In genomic region chr2:43226955-43227829, GRCh38 we compare ENCODE assay signal across 8 cellular contexts. TPM values are rescaled to one million over a fixed set of nuclear protein-coding genes. Genes with fewer than 3 reads are reported as not detected.
A peak's percentile ranks its signal among the peaks of the same experiment; 100 is the strongest.
DNase-seq lines count a peak whose midpoint lies in the region; FAIRE-seq and TF ChIP-seq lines count a peak whose summit lies in the region.

No MANE protein-coding gene starts in this region.

- peak overlapping the region; percentile 85 for H3K4me3 Mint-ChIP-seq in nephron progenitor cell

- H3K27ac ChIP-seq in HUES6 (ENCODE audit: low read depth, low read length), result peak overlapping the region; percentile 99
- peak overlapping the region; percentile 96 to 99 (median 98) for H3K27ac ChIP-seq in stomach

- H3K9ac ChIP-seq in HUES6 (ENCODE audit: low read length), result peak overlapping the region; percentile 97

- H3K36me3 Mint-ChIP-seq in nephron progenitor cell (ENCODE audit: low read depth), result peaks cover 19% of the 10 kb centered on the region

- peaks cover 37% of the 10 kb centered on the region for H3K36me3 ChIP-seq in HUES6 (ENCODE audit: control insufficient read depth, insufficient read depth, low read length)
- peaks cover 24 to 58% (median 50%) of the 10 kb centered on the region in 4 donors for H3K36me3 ChIP-seq in stomach

- peak; percentile 8 for TF ChIP-seq EP300 in stomach (IDR thresholded peaks at IDR 0.05)

- TF ChIP-seq POLR2A in GM19193 (IDR thresholded peaks at IDR 0.05; ENCODE audit: extremely low read depth, insufficient read depth, insufficient read length) (peak; percentile 57), stomach (IDR thresholded peaks at IDR 0.05) (no peak)

- no peak for TF ChIP-seq CTCF in nephron progenitor cell (IDR thresholded peaks at IDR 0.05)
- peak in 3 of 7 experiments; percentile 15 to 54 (median 39) for TF ChIP-seq CTCF in stomach (IDR thresholded peaks at IDR 0.05)

- 0 to 1% (median 0%) methylated on average over 40 to 77 of the region's 77 CpGs for WGBS in stomach, 5 donors

- no peaks in the 10 kb centered on the region for H3K9me3 Mint-ChIP-seq in nephron progenitor cell

- H3K4me1 ChIP-seq in HUES6 (ENCODE audit: control insufficient read depth, insufficient read depth, low read length) (peaks cover 27% of the 10 kb centered on the region), stomach (peaks cover 17 to 42% (median 26%) of the 10 kb centered on the region in 4 donors)

- no peaks in the 10 kb centered on the region for H3K27me3 Mint-ChIP-seq in nephron progenitor cell (ENCODE audit: low read depth, poor library complexity)

- no peak for FAIRE-seq in RCC 7860 (lab: Jason Lieb, UNC)

- H3K4me3 ChIP-seq in HUES6 (ENCODE audit: low read depth, low read length) (peak overlapping the region; percentile 94), stomach (peak overlapping the region; percentile 81 to 96 (median 89))

- peak; percentile 94 for DNase-seq in Ammon's horn (ENCODE audit: low spot score)
- DNase-seq in RCC 7860 (ENCODE audit: low spot score), result peak; percentile 81
- DNase-seq in activated effector memory CD4-positive, alpha-beta T cell treated with anti-CD3 and anti-CD28 coated beads, Interleukin-2, amount 50 U/mL, for 16 hours, result peak; percentile 89
- peak; percentile 77 for DNase-seq in fibroblast of the conjunctiva (ENCODE audit: low read depth)
- peak; percentile 79 for DNase-seq in nephron progenitor cell
- DNase-seq in stomach, result peak; percentile 98

- intact Hi-C loops in stomach (cut with DNase I; ENCODE audit: low total_unique reads), result no loop called here

- peak overlapping the region; percentile 86 for H3K27ac Mint-ChIP-seq in nephron progenitor cell

- no peaks in the 10 kb centered on the region for H3K9me3 ChIP-seq in HUES6 (ENCODE audit: control insufficient read depth, insufficient read depth, low read depth, low read length)
- no peaks in the 10 kb centered on the region for H3K9me3 ChIP-seq in stomach

- peaks cover 51% of the 10 kb centered on the region for H3K4me1 Mint-ChIP-seq in nephron progenitor cell

- H3K27me3 ChIP-seq in HUES6 (ENCODE audit: control insufficient read depth, insufficient read depth, low read length), result no peaks in the 10 kb centered on the region
- no peaks in the 10 kb centered on the region for H3K27me3 ChIP-seq in stomach

RNA-seq across cellular contexts. Expression of gene ZFP36L2, which starts 0.8 kb away (rescaled TPM):
- 100 to 1,000 TPM in 3 of 5 donors, 10 to 100 TPM in 2; 49.1 to 189 (median 109) TPM for total RNA-seq in stomach
- 10 to 100 TPM; 43.7 to 89.2 (median 44.0) TPM for polyA plus RNA-seq in stomach

Comparison
In these comparisons a context has a peak if more than half of its experiments do, and no peak if none do; other contexts are left out.
1. Peak in every context shown above with its lines: DNase-seq, H3K4me3 ChIP-seq and H3K27ac ChIP-seq.